Comparison of ENCODE assay signal across 33 cellular contexts in genomic region chr10:69666756-69667155, GRCh38.
"Had no signal": no experiment of that assay in that cellular context is flagged by ENCODE, and none has a peak within 500 bp of the region (broad histone marks: within the 10 kb centered on the region; RNA-seq: fewer than 3 reads in every experiment).

No MANE protein-coding gene starts in this region.

- H3K27me3 ChIP-seq: adrenal gland, body of pancreas, brain microvascular endothelial cell, breast epithelium had no signal

- DNase-seq: activated CD4-positive, alpha-beta memory T cell treated with anti-CD3 and anti-CD28 coated beads, Interleukin-2, amount 10 ng/mL, durations not matched to agents 7 days and 5 days; activated CD4-positive, alpha-beta T cell treated with anti-CD3 and anti-CD28 coated beads for 1 hour; activated CD4-positive, alpha-beta T cell treated with anti-CD3 and anti-CD28 coated beads for 36 hours; activated CD4-positive, alpha-beta T cell treated with anti-CD3 and anti-CD28 coated beads for 48 hours; activated CD4-positive, alpha-beta T cell treated with anti-CD3 and anti-CD28 coated beads, Interleukin-2, amount 10 ng/mL, durations not matched to agents 7 days and 5 days; activated CD4-positive, alpha-beta T cell treated with anti-CD3 and anti-CD28 coated beads, Interleukin-2, amount 50 U/mL, for 48 hours; activated CD4-positive, CD25-positive, alpha-beta regulatory T cell; activated CD8-positive, alpha-beta memory T cell treated with anti-CD3 and anti-CD28 coated beads for 24 hours; activated CD8-positive, alpha-beta memory T cell treated with anti-CD3 and anti-CD28 coated beads, Interleukin-2, amount 10 ng/mL, durations not matched to agents 7 days and 5 days; activated CD8-positive, alpha-beta memory T cell treated with anti-CD3 and anti-CD28 coated beads, Interleukin-2, amount 50 U/mL, for 48 hours; activated CD8-positive, alpha-beta T cell treated with anti-CD3 and anti-CD28 coated beads, Interleukin-2, amount 10 ng/mL, durations not matched to agents 7 days and 5 days; activated effector memory CD4-positive, alpha-beta T cell treated with Interleukin-2 at 50 U/mL for 16 hours; activated gamma-delta T cell; activated naive CD4-positive, alpha-beta T cell treated with anti-CD3 and anti-CD28 coated beads, Interleukin-2, amount 10 ng/mL, durations not matched to agents 7 days and 5 days; activated naive CD4-positive, alpha-beta T cell treated with Interleukin-2 at 50 U/mL for 16 hours; activated naive CD8-positive, alpha-beta T cell treated with anti-CD3 and anti-CD28 coated beads for 36 hours; activated T-cell treated with anti-CD3 and anti-CD28 coated beads, Interleukin-2, amount 50 U/mL, for 24 hours; activated T-cell treated with anti-CD3 and anti-CD28 coated beads, Interleukin-2, amount 50 U/mL, for 48 hours; adrenal gland; amniotic stem cell; aorta; body of pancreas; brain microvascular endothelial cell; central memory CD4-positive, alpha-beta T cell; T-helper 1 cell; T-helper 2 cell; T-helper 9 cell had no signal

- H3K9me3 ChIP-seq: adrenal gland, body of pancreas, breast epithelium had no signal

- H3K27ac ChIP-seq: adrenal gland, brain microvascular endothelial cell, breast epithelium, VCaP had no signal

- FAIRE-seq: astrocyte, TTC549 had no signal

- H3K4me3 ChIP-seq: adrenal gland, body of pancreas, breast epithelium had no signal

- ATAC-seq: activated CD4-positive, alpha-beta T cell treated with anti-CD3 and anti-CD28 coated beads for 36 hours; activated CD4-positive, CD25-positive, alpha-beta regulatory T cell treated with anti-CD3 and anti-CD28 coated beads, Interleukin-2, amount 50 U/mL, for 24 hours; activated CD8-positive, alpha-beta memory T cell treated with anti-CD3 and anti-CD28 coated beads, Interleukin-2, amount 10 ng/mL, durations not matched to agents 7 days and 5 days; activated CD8-positive, alpha-beta T cell treated with anti-CD3 and anti-CD28 coated beads, Interleukin-2, amount 10 ng/mL, durations not matched to agents 7 days and 5 days; body of pancreas; WTC11 had no signal

- H3K4me1 ChIP-seq: adrenal gland, breast epithelium had no signal

- H3K36me3 ChIP-seq: adrenal gland, brain microvascular endothelial cell, breast epithelium had no signal
